In genomic region chr9:127869310-127870152, GRCh38 we compare ENCODE assay signal across 8 cellular contexts. TPM values are rescaled to one million over a fixed set of nuclear protein-coding genes. Genes with fewer than 3 reads are reported as not detected.
DNase-seq lines count a peak whose midpoint lies in the region; ATAC-seq lines count a peak whose summit lies in the region.

No MANE protein-coding gene starts in this region.

- H3K9me3 Mint-ChIP-seq in activated CD8-positive, alpha-beta T cell treated with anti-CD3 and anti-CD28 coated beads, Interleukin-2, amount 10 ng/mL, durations not matched to agents 7 days and 5 days (ENCODE audit: insufficient read depth): no peaks in the 10 kb centered on the region

- no peak overlapping the region for H3K27ac ChIP-seq in mesenchymal stem cell (ENCODE audit: low read length, poor library complexity, severe bottlenecking)

- H3K4me3 Mint-ChIP-seq in activated CD8-positive, alpha-beta T cell treated with anti-CD3 and anti-CD28 coated beads, Interleukin-2, amount 10 ng/mL, durations not matched to agents 7 days and 5 days: no peak overlapping the region

- H3K4ac ChIP-seq in mesenchymal stem cell (ENCODE audit: low read depth in 1 of 2, low read length in 2 of 2): peak overlapping the region in 1 of 2 experiments; percentile 46

- H3K23ac ChIP-seq in mesenchymal stem cell (ENCODE audit: low read length in 2 of 2): no peak overlapping the region

- POLR2A ChIA-PET in activated CD8-positive, alpha-beta T cell treated with anti-CD3 and anti-CD28 coated beads, Interleukin-2, amount 10 ng/mL, durations not matched to agents 7 days and 5 days (lab: Charles Lee): interaction anchor here (0.6 to 1.4 kb wide), 7 partner anchors 16 to 135 kb away, joined by 3 to 5 read pairs (median 4); partner anchors contain the start of genes CDK9 and TOR2A

- H3K4me3 ChIP-seq in mesenchymal stem cell (ENCODE audit: insufficient read depth in 1 of 2, low read depth in 1 of 2, low read length in 2 of 2): no peak overlapping the region

- CTCF ChIA-PET in activated CD8-positive, alpha-beta T cell treated with anti-CD3 and anti-CD28 coated beads, Interleukin-2, amount 10 ng/mL, durations not matched to agents 7 days and 5 days (lab: Charles Lee): interaction anchor here (0.6 to 4.9 kb wide), 62 partner anchors 8 to 290 kb away, joined by 3 to 55 read pairs (median 5); partner anchors contain the start of genes CDK9, ENG, FPGS and SH2D3C

- H3K9ac ChIP-seq in mesenchymal stem cell (ENCODE audit: low read length): peak overlapping the region; percentile 49

- 57% methylated on average over 18 of the region's 18 CpGs for WGBS in mesenchymal stem cell

- H2BK12ac ChIP-seq in mesenchymal stem cell (ENCODE audit: low read length in 2 of 2): peak overlapping the region in 1 of 2 experiments; percentile 75

- H3K27me3 ChIP-seq in mesenchymal stem cell (ENCODE audit: control insufficient read depth in 1 of 2, insufficient read depth in 1 of 2, low read length in 2 of 2): no peaks in the 10 kb centered on the region

- H3K27ac Mint-ChIP-seq in activated CD8-positive, alpha-beta T cell treated with anti-CD3 and anti-CD28 coated beads, Interleukin-2, amount 10 ng/mL, durations not matched to agents 7 days and 5 days: no peak overlapping the region

- H3K14ac ChIP-seq in mesenchymal stem cell (ENCODE audit: low read length in 2 of 2): no peak overlapping the region

- peaks cover 5% of the 10 kb centered on the region for H3K79me1 ChIP-seq in mesenchymal stem cell (replicated peaks; ENCODE audit: low read length, poor library complexity, severe bottlenecking)

- H2BK15ac ChIP-seq in mesenchymal stem cell (ENCODE audit: low read depth, poor library complexity, severe bottlenecking): peak overlapping the region; percentile 62

- H2BK5ac ChIP-seq in mesenchymal stem cell (ENCODE audit: low read depth, low read length, poor library complexity, severe bottlenecking): no peak overlapping the region

- H4K8ac ChIP-seq in mesenchymal stem cell (ENCODE audit: low read length): peak overlapping the region; percentile 63

- H2AK5ac ChIP-seq in mesenchymal stem cell (ENCODE audit: low read length, severe bottlenecking): peak overlapping the region; percentile 18

- no peak overlapping the region for H3K4me2 ChIP-seq in mesenchymal stem cell (ENCODE audit: low read length, poor library complexity, severe bottlenecking)

- H4K91ac ChIP-seq in mesenchymal stem cell (ENCODE audit: low read length): peak overlapping the region; percentile 80

- H2AFZ ChIP-seq in mesenchymal stem cell (ENCODE audit: low read depth, low read length): no peak overlapping the region

- no peaks in the 10 kb centered on the region for H3K9me3 ChIP-seq in mesenchymal stem cell (ENCODE audit: control insufficient read depth, low read length)

- peaks cover 23% of the 10 kb centered on the region for H3K4me1 Mint-ChIP-seq in activated CD8-positive, alpha-beta T cell treated with anti-CD3 and anti-CD28 coated beads, Interleukin-2, amount 10 ng/mL, durations not matched to agents 7 days and 5 days (ENCODE audit: low read depth)

- peaks cover 74 to 81% of the 10 kb centered on the region in 2 experiments for H3K36me3 ChIP-seq in mesenchymal stem cell (ENCODE audit: control insufficient read depth in 1 of 2, insufficient read depth in 2 of 2, low read depth in 1 of 2, low read length in 2 of 2)

- peaks cover 23% of the 10 kb centered on the region for H3K4me1 ChIP-seq in mesenchymal stem cell (ENCODE audit: control insufficient read depth, insufficient read depth, low read depth, low read length)

- peak; percentile 51 for ATAC-seq in HG03280 (IDR thresholded peaks at IDR 0.05; ENCODE audit: unreplicated experiment)
- peak; percentile 89 for ATAC-seq in activated CD8-positive, alpha-beta T cell treated with anti-CD3 and anti-CD28 coated beads, Interleukin-2, amount 10 ng/mL, durations not matched to agents 7 days and 5 days

- DNase-seq in ELR (ENCODE audit: low read depth) (peak; percentile 89), NCI-H82 treated with DMSO at 0.1 percent for 48 hours (lab: John Stamatoyannopoulos, UW; ENCODE audit: unreplicated experiment) (peak; percentile 53), mesenchymal stem cell (peak; percentile 83), cortex of kidney (lab: John Stamatoyannopoulos, UW) (no peak)
- DNase-seq in activated CD8-positive, alpha-beta T cell treated with anti-CD3 and anti-CD28 coated beads, Interleukin-2, amount 10 ng/mL, durations not matched to agents 7 days and 5 days: peak; percentile 87
- DNase-seq in effector CD8-positive, alpha-beta T cell (lab: John Stamatoyannopoulos, UW): peak; percentile 75
- peak; percentile 64 to 70 for DNase-seq in stimulated activated CD8-positive, alpha-beta memory T cell treated with anti-CD3 and anti-CD28 coated beads, Interleukin-15, amount 100 ng/mL, for 48 hours (ENCODE audit: low read depth in 2 of 2)

- no peak overlapping the region for H3K18ac ChIP-seq in mesenchymal stem cell (ENCODE audit: low read depth in 1 of 2, low read length in 2 of 2)

- peak overlapping the region; percentile 50 for H2BK120ac ChIP-seq in mesenchymal stem cell (ENCODE audit: low read depth, low read length)

- H3K36me3 Mint-ChIP-seq in activated CD8-positive, alpha-beta T cell treated with anti-CD3 and anti-CD28 coated beads, Interleukin-2, amount 10 ng/mL, durations not matched to agents 7 days and 5 days (ENCODE audit: low read depth): peaks cover 6% of the 10 kb centered on the region

- H3K27me3 Mint-ChIP-seq in activated CD8-positive, alpha-beta T cell treated with anti-CD3 and anti-CD28 coated beads, Interleukin-2, amount 10 ng/mL, durations not matched to agents 7 days and 5 days (ENCODE audit: low read depth): no peaks in the 10 kb centered on the region

RNA-seq across cellular contexts. Expression of gene AK1, which starts 7.9 kb away (rescaled TPM):
- total RNA-seq in activated CD8-positive, alpha-beta T cell treated with anti-CD3 and anti-CD28 coated beads, Interleukin-2, amount 10 ng/mL, durations not matched to agents 7 days and 5 days: 10 to 100 TPM; 22.4 to 30.4 TPM
- polyA plus RNA-seq in mesenchymal stem cell (2013, experiment 1 of 2): 127 TPM
- 132 TPM for polyA plus RNA-seq in mesenchymal stem cell (2013, experiment 2 of 2)

RNA-seq across cellular contexts. Expression of gene ENG, which starts 15.1 kb away (rescaled TPM):
- total RNA-seq in activated CD8-positive, alpha-beta T cell treated with anti-CD3 and anti-CD28 coated beads, Interleukin-2, amount 10 ng/mL, durations not matched to agents 7 days and 5 days: 10 to 100 TPM; 22.9 to 24.3 TPM
- 287 TPM for polyA plus RNA-seq in mesenchymal stem cell (2013, experiment 1 of 2)
- 284 TPM for polyA plus RNA-seq in mesenchymal stem cell (2013, experiment 2 of 2)

RNA-seq across cellular contexts. Expression of gene ST6GALNAC6, which starts 29.9 kb away (rescaled TPM):
- total RNA-seq in activated CD8-positive, alpha-beta T cell treated with anti-CD3 and anti-CD28 coated beads, Interleukin-2, amount 10 ng/mL, durations not matched to agents 7 days and 5 days: 10 to 100 TPM; 68.6 to 77.6 TPM
- polyA plus RNA-seq in mesenchymal stem cell (2013, experiment 1 of 2): 45.2 TPM
- polyA plus RNA-seq in mesenchymal stem cell (2013, experiment 2 of 2): 45.9 TPM

RNA-seq across cellular contexts. Expression of gene ST6GALNAC4, which starts 47.3 kb away (rescaled TPM):
- 10 to 100 TPM; 37.0 to 39.7 TPM for total RNA-seq in activated CD8-positive, alpha-beta T cell treated with anti-CD3 and anti-CD28 coated beads, Interleukin-2, amount 10 ng/mL, durations not matched to agents 7 days and 5 days
- 32.1 TPM for polyA plus RNA-seq in mesenchymal stem cell (2013, experiment 1 of 2)
- polyA plus RNA-seq in mesenchymal stem cell (2013, experiment 2 of 2): 29.4 TPM
